ENCODE assay signal across 19 cellular contexts in genomic region chr10:132910901-132911711, GRCh38. TPM values are rescaled to one million over a fixed set of nuclear protein-coding genes. Genes with fewer than 3 reads are reported as not detected.
DNase-seq lines count a peak whose midpoint lies in the region; ATAC-seq and TF ChIP-seq lines count a peak whose summit lies in the region.
"Had no signal": no experiment of that assay in that cellular context is flagged by ENCODE, and none has a peak within 500 bp of the region (broad histone marks: within the 10 kb centered on the region; RNA-seq: fewer than 3 reads in every experiment).

No MANE protein-coding gene starts in this region.

- TF ChIP-seq CTCF in right atrium auricular region (IDR thresholded peaks at IDR 0.05) (no peak), lower lobe of right lung (IDR thresholded peaks at IDR 0.05) (no peak), smooth muscle cell (IDR thresholded peaks at IDR 0.05; ENCODE audit: borderline replicate concordance, insufficient read depth, poor library complexity, severe bottlenecking) (no peak)

- H3K4me3 ChIP-seq in right atrium auricular region = no peak overlapping the region
- H3K4me3 ChIP-seq in adipocyte (ENCODE audit: low read length) = no peak overlapping the region
- H3K4me3 ChIP-seq in lower lobe of right lung = no peak overlapping the region
- H3K4me3 ChIP-seq in smooth muscle cell = no peak overlapping the region
- H3K4me3 ChIP-seq: ascending aorta had no signal

- H3K4me1 ChIP-seq in right atrium auricular region (no peaks in the 10 kb centered on the region), adipocyte (ENCODE audit: control insufficient read depth, insufficient read depth, low read length) (no peaks in the 10 kb centered on the region), lower lobe of right lung (no peaks in the 10 kb centered on the region), smooth muscle cell (ENCODE audit: low read depth) (peaks cover 11% of the 10 kb centered on the region)
- H3K4me1 ChIP-seq: ascending aorta, parathyroid adenoma had no signal

- H3K9ac ChIP-seq in adipocyte (ENCODE audit: low read length) (no peak overlapping the region), smooth muscle cell (ENCODE audit: low read depth) (no peak overlapping the region)
- H3K9ac ChIP-seq: parathyroid adenoma had no signal

- DNase-seq in Right ventricle myocardium inferior (ENCODE audit: missing footprints) (peak; percentile 47), right atrium auricular region (ENCODE audit: low spot score) (no peak), adipocyte (ENCODE audit: low read depth) (peak; percentile 5), lower lobe of right lung (peak; percentile 46), smooth muscle cell (lab: John Stamatoyannopoulos, UW; ENCODE audit: unreplicated experiment) (no peak), SIG-M5 (lab: John Stamatoyannopoulos, UW) (no peak), hepatic stellate cell (ENCODE audit: low spot score) (no peak)
- DNase-seq: activated naive CD4-positive, alpha-beta T cell; NCI-H1105 treated with DMSO at 0.1 percent for 48 hours; NCI-H2107; NCI-H526; SHP77 treated with DMSO at 0.1 percent for 48 hours; small intestine; stimulated activated CD4-positive, alpha-beta T cell treated with anti-CD3 and anti-CD28 coated beads, Interleukin-4, amount 100 ng/mL, for 4 hours; T-helper 1 cell had no signal

- H3F3A ChIP-seq in smooth muscle cell (ENCODE audit: low read depth) = no peaks in the 10 kb centered on the region

- intact Hi-C loops in Right ventricle myocardium inferior (cut with DNase I) (no loop called here), lower lobe of right lung (cut with DNase I) (no loop called here)

- no peak overlapping the region for H2AFZ ChIP-seq in smooth muscle cell (ENCODE audit: low read depth)
- H2AFZ ChIP-seq: parathyroid adenoma had no signal

- H3K27ac ChIP-seq in right atrium auricular region = no peak overlapping the region
- H3K27ac ChIP-seq in lower lobe of right lung = no peak overlapping the region
- peak overlapping the region; percentile 40 for H3K27ac ChIP-seq in smooth muscle cell (ENCODE audit: low read depth)
- H3K27ac ChIP-seq: ascending aorta, parathyroid adenoma had no signal

- H3K27me3 ChIP-seq in right atrium auricular region (no peaks in the 10 kb centered on the region), adipocyte (replicated peaks; ENCODE audit: control insufficient read depth, insufficient read depth, low read length) (peaks cover 22% of the 10 kb centered on the region), lower lobe of right lung (ENCODE audit: low read depth) (peaks cover 7% of the 10 kb centered on the region), smooth muscle cell (ENCODE audit: low read depth) (no peaks in the 10 kb centered on the region)
- H3K27me3 ChIP-seq: ascending aorta had no signal

- H3K79me2 ChIP-seq in smooth muscle cell (ENCODE audit: low read depth) = no peaks in the 10 kb centered on the region
- H3K79me2 ChIP-seq: parathyroid adenoma had no signal

- H4K20me1 ChIP-seq in smooth muscle cell (ENCODE audit: low read depth) = no peaks in the 10 kb centered on the region

- WGBS in smooth muscle cell (ENCODE audit: low lambda C conversion rate) = 66% methylated on average over 33 of the region's 34 CpGs

- ATAC-seq in Right ventricle myocardium inferior (no peak), lower lobe of right lung (no peak), GM21528 (IDR thresholded peaks at IDR 0.05; ENCODE audit: low FRiP score, unreplicated experiment) (no peak)

- H3K4me2 ChIP-seq in smooth muscle cell = peak overlapping the region; percentile 45

- H3K36me3 ChIP-seq in right atrium auricular region = no peaks in the 10 kb centered on the region
- no peaks in the 10 kb centered on the region for H3K36me3 ChIP-seq in adipocyte (ENCODE audit: control insufficient read depth, insufficient read depth, low read length, severe bottlenecking)
- no peaks in the 10 kb centered on the region for H3K36me3 ChIP-seq in lower lobe of right lung
- no peaks in the 10 kb centered on the region for H3K36me3 ChIP-seq in smooth muscle cell (ENCODE audit: low read depth)
- H3K36me3 ChIP-seq: ascending aorta had no signal

- peaks cover 0 to under 1% of the 10 kb centered on the region in 2 donors for H3K9me3 ChIP-seq in right atrium auricular region
- H3K9me3 ChIP-seq in adipocyte (ENCODE audit: control insufficient read depth, low read length) = no peaks in the 10 kb centered on the region
- no peaks in the 10 kb centered on the region for H3K9me3 ChIP-seq in lower lobe of right lung
- H3K9me3 ChIP-seq in smooth muscle cell (replicated peaks; ENCODE audit: low read depth) = no peaks in the 10 kb centered on the region
- H3K9me3 ChIP-seq: ascending aorta had no signal

RNA-seq across cellular contexts. Expression of gene CFAP46, which starts 31.3 kb away (rescaled TPM):
- 0.57 TPM for total RNA-seq in Right ventricle myocardium inferior
- 1 to 10 TPM in 1 of 2 donors, under 1 TPM in 1; 0.35 to 1.5 TPM for total RNA-seq in right atrium auricular region
- 9.0 TPM for total RNA-seq in lower lobe of right lung
- total RNA-seq in smooth muscle cell = 1.1 and 4.1 TPM in 2 replicates
- polyA plus RNA-seq in smooth muscle cell = 2.0 and 3.1 TPM in 2 replicates
- total RNA-seq: ascending aorta, LHCN-M2 had no signal

Comparison
In these comparisons a context has a peak if more than half of its experiments do, and no peak if none do; other contexts are left out.
1. DNase-seq: peak in Right ventricle myocardium inferior (single experiment), adipocyte (single experiment) and lower lobe of right lung (single experiment); none in right atrium auricular region (single experiment), smooth muscle cell (single experiment), SIG-M5 (single experiment) and hepatic stellate cell (single experiment).